In the genomic region with DNA sequence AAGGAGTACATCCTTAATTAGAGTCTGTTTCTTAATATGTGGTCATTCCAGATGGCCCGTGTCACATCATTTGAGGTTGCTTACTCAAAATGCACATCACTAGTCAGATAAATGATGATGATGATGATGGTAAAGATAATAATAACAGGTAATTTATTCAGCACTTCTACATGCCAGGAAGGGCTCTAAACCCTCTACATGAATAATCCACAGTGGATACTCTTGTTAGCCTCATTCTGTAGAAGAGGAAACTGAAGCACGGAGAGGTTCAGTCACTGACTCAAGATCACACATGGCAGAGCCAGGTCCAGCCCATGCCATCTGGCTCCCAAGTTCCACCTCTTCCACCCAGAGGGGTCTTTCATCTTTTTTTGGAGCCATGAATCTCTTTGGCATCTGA, we compare ENCODE assay signal across 19 cellular contexts. TPM values are rescaled to one million over a fixed set of nuclear protein-coding genes. Genes with fewer than 3 reads are reported as not detected.
DNase-seq lines count a peak whose midpoint lies in the region; ATAC-seq and TF ChIP-seq lines count a peak whose summit lies in the region.
"Had no signal": no experiment of that assay in that cellular context is flagged by ENCODE, and none has a peak within 500 bp of the region (broad histone marks: within the 10 kb centered on the region; RNA-seq: fewer than 3 reads in every experiment).

No MANE protein-coding gene starts in this region.

- H3K27me3 ChIP-seq in right atrium auricular region: no peaks in the 10 kb centered on the region
- no peaks in the 10 kb centered on the region for H3K27me3 ChIP-seq in esophagus muscularis mucosa
- no peaks in the 10 kb centered on the region for H3K27me3 ChIP-seq in gastrocnemius medialis
- H3K27me3 ChIP-seq: BLaER1, heart left ventricle, left lung had no signal

- no peak for TF ChIP-seq CTCF in right atrium auricular region (IDR thresholded peaks at IDR 0.05)
- no peak for TF ChIP-seq CTCF in esophagus muscularis mucosa (IDR thresholded peaks at IDR 0.05)
- TF ChIP-seq CTCF in gastrocnemius medialis (IDR thresholded peaks at IDR 0.05 in 4 of 5, conservative IDR thresholded peaks at IDR 0.05 in 1 of 5): no peak
- no peak for TF ChIP-seq CTCF in GM10266 (IDR thresholded peaks at IDR 0.05; ENCODE audit: control insufficient read depth, insufficient read depth, low read depth, missing control alignments)

- H3K4me1 ChIP-seq in right atrium auricular region: peaks cover 0 to 65% of the 10 kb centered on the region in 2 donors
- peaks cover 48 to 79% (median 76%) of the 10 kb centered on the region in 4 donors for H3K4me1 ChIP-seq in esophagus muscularis mucosa
- peaks cover 33 to 35% of the 10 kb centered on the region in 2 donors for H3K4me1 ChIP-seq in gastrocnemius medialis
- H3K4me1 ChIP-seq: Caco-2 had no signal

- no peaks in the 10 kb centered on the region for H3K9me3 ChIP-seq in right atrium auricular region
- H3K9me3 ChIP-seq in esophagus muscularis mucosa: no peaks in the 10 kb centered on the region
- H3K9me3 ChIP-seq in gastrocnemius medialis: no peaks in the 10 kb centered on the region
- H3K9me3 ChIP-seq: BLaER1, Caco-2, heart left ventricle, left lung had no signal

- H3K27ac ChIP-seq in right atrium auricular region (peak overlapping the region; percentile 60 to 79), esophagus muscularis mucosa (replicated peaks in 1 of 4) (peak overlapping the region; percentile 75 to 80 (median 78)), gastrocnemius medialis (peak overlapping the region in 3 of 4 donors; percentile 56 to 67 (median 57))
- H3K27ac ChIP-seq: BLaER1, SK-N-MC had no signal

- no peak for DNase-seq in right atrium auricular region (ENCODE audit: low spot score)
- no peak for DNase-seq in left cardiac atrium
- DNase-seq in esophagus muscularis mucosa (ENCODE audit: extremely low spot score): no peak
- DNase-seq in gastrocnemius medialis: no peak
- DNase-seq in GM10266 (ENCODE audit: extremely low spot score): no peak
- no peak for DNase-seq in activated T-cell treated with anti-CD3 and anti-CD28 coated beads, Interleukin-2, amount 50 U/mL, for 48 hours
- no peak for DNase-seq in glomerular visceral epithelial cell (ENCODE audit: extremely low spot score)
- DNase-seq: Caco-2, left lung, NCI-H1105, NCI-H510A, nephron progenitor cell, RPMI8226, T-helper 2 cell had no signal

- intact Hi-C loops in left cardiac atrium (cut with DNase I): no loop called here
- intact Hi-C loops in esophagus muscularis mucosa (cut with DNase I): no loop called here
- intact Hi-C loops in gastrocnemius medialis (cut with DNase I; ENCODE audit: low total_unique reads): no loop called here

- WGBS in esophagus muscularis mucosa: 62% methylated on average over 2 of the region's 2 CpGs

- no peak for TF ChIP-seq EP300 in esophagus muscularis mucosa (IDR thresholded peaks at IDR 0.05)

- ATAC-seq in left cardiac atrium (no peak), gastrocnemius medialis (no peak), GM18868 (IDR thresholded peaks at IDR 0.05; ENCODE audit: unreplicated experiment) (no peak)
- ATAC-seq: HepG2 had no signal

- TF ChIP-seq POLR2A in esophagus muscularis mucosa (IDR thresholded peaks at IDR 0.05; ENCODE audit: low read depth): no peak
- TF ChIP-seq POLR2A in gastrocnemius medialis (IDR thresholded peaks at IDR 0.05): no peak

- H3K4me3 ChIP-seq in right atrium auricular region (no peak overlapping the region), esophagus muscularis mucosa (no peak overlapping the region), gastrocnemius medialis (no peak overlapping the region)
- H3K4me3 ChIP-seq: BLaER1, heart left ventricle, left lung, SK-N-MC had no signal

- no peaks in the 10 kb centered on the region for H3K36me3 ChIP-seq in right atrium auricular region
- H3K36me3 ChIP-seq in esophagus muscularis mucosa: peaks cover 0 to 5% (median 0%) of the 10 kb centered on the region in 4 donors
- H3K36me3 ChIP-seq in gastrocnemius medialis: no peaks in the 10 kb centered on the region
- H3K36me3 ChIP-seq: BLaER1, heart left ventricle had no signal

- in situ Hi-C loops in gastrocnemius medialis (cut with MboI; ENCODE audit: low sequenced_read_pairs in 4 of 4): no loop called here

RNA-seq across cellular contexts. Expression of a gene that starts 11.7 kb away (rescaled TPM):
- total RNA-seq in right atrium auricular region (10 to 100 TPM in 1 of 2 donors, 1 to 10 TPM in 1; 7.2 to 13.9 TPM), left cardiac atrium (10 to 100 TPM in 1 of 2 donors, 1 to 10 TPM in 1; 10.0 to 15.3 TPM), esophagus muscularis mucosa (10 to 100 TPM; 41.5 to 66.5 (median 49.2) TPM), gastrocnemius medialis (10 to 100 TPM in 1 of 4 donors, 1 to 10 TPM in 3; 2.7 to 10.2 (median 4.2) TPM)
